Comparison of ENCODE assay signal across 15 cellular contexts in genomic region chr11:113579292-113579940, GRCh38.
DNase-seq lines count a peak whose midpoint lies in the region; ATAC-seq and TF ChIP-seq lines count a peak whose summit lies in the region.
"Had no signal": no experiment of that assay in that cellular context is flagged by ENCODE, and none has a peak within 500 bp of the region (broad histone marks: within the 10 kb centered on the region; RNA-seq: fewer than 3 reads in every experiment).

No MANE protein-coding gene starts in this region.

- peaks cover 6% of the 10 kb centered on the region for H3K27me3 Mint-ChIP-seq in endothelial cell (ENCODE audit: unreplicated experiment)

- H3K9me3 Mint-ChIP-seq in endothelial cell (ENCODE audit: unreplicated experiment) = no peaks in the 10 kb centered on the region
- H3K9me3 Mint-ChIP-seq: H9 had no signal

- H3K9me3 ChIP-seq in gastrocnemius medialis = no peaks in the 10 kb centered on the region

- intact Hi-C loops in head of caudate nucleus (cut with DNase I) (no loop called here), gastrocnemius medialis (cut with DNase I; ENCODE audit: low total_unique reads) (no loop called here)

- H3K27me3 ChIP-seq in gastrocnemius medialis = no peaks in the 10 kb centered on the region

- peaks cover 0 to 5% of the 10 kb centered on the region in 2 donors for H3K4me1 ChIP-seq in gastrocnemius medialis

- H3K4me1 Mint-ChIP-seq in endothelial cell (ENCODE audit: unreplicated experiment) = peaks cover 32% of the 10 kb centered on the region
- H3K4me1 Mint-ChIP-seq: CD14-positive monocyte had no signal

- ATAC-seq in gastrocnemius medialis (peak; percentile 34 to 47), HG03139 (IDR thresholded peaks at IDR 0.05; ENCODE audit: unreplicated experiment) (no peak)
- ATAC-seq: Right ventricle myocardium inferior had no signal

- H3K36me3 ChIP-seq in gastrocnemius medialis = no peaks in the 10 kb centered on the region

- no peak overlapping the region for H3K27ac Mint-ChIP-seq in endothelial cell (ENCODE audit: unreplicated experiment)
- H3K27ac Mint-ChIP-seq: CD14-positive monocyte had no signal

- in situ Hi-C loops in gastrocnemius medialis (cut with MboI; ENCODE audit: low sequenced_read_pairs in 4 of 4) = no loop called here

- DNase-seq in NCI-H146 (lab: John Stamatoyannopoulos, UW) = peak; percentile 32
- DNase-seq in NCI-H146 treated with DMSO at 0.1 percent for 48 hours (lab: John Stamatoyannopoulos, UW; ENCODE audit: unreplicated experiment) = no peak
- peak; percentile 51 for DNase-seq in astrocyte of the hippocampus (ENCODE audit: low read depth, low spot score)
- peak in 29 of 42 donors; percentile 20 to 81 (median 52) for DNase-seq in head of caudate nucleus
- DNase-seq in gastrocnemius medialis = no peak
- DNase-seq in endothelial cell (ENCODE audit: low spot score) = no peak
- DNase-seq in NCI-H82 (lab: John Stamatoyannopoulos, UW) = no peak
- DNase-seq: H9, MV-4-11, NCI-H1436 had no signal

- H3K4me3 ChIP-seq in gastrocnemius medialis = no peak overlapping the region

- H3K27ac ChIP-seq in gastrocnemius medialis = no peak overlapping the region
- H3K27ac ChIP-seq: 22Rv1, KMS-11 had no signal

- no peak overlapping the region for H3K4me3 Mint-ChIP-seq in endothelial cell (ENCODE audit: unreplicated experiment)
- H3K4me3 Mint-ChIP-seq: CD14-positive monocyte had no signal

- TF ChIP-seq POLR2A in gastrocnemius medialis (IDR thresholded peaks at IDR 0.05) = no peak

- no peaks in the 10 kb centered on the region for H3K36me3 Mint-ChIP-seq in endothelial cell (ENCODE audit: low read depth, unreplicated experiment)
- H3K36me3 Mint-ChIP-seq: CD14-positive monocyte had no signal

- no peak for TF ChIP-seq CTCF in gastrocnemius medialis (IDR thresholded peaks at IDR 0.05 in 4 of 5, conservative IDR thresholded peaks at IDR 0.05 in 1 of 5)
- no peak for TF ChIP-seq CTCF in endothelial cell (IDR thresholded peaks at IDR 0.05; ENCODE audit: unreplicated experiment)

Comparison
In these comparisons a context has a peak if more than half of its experiments do, and no peak if none do; other contexts are left out.
1. DNase-seq: peak in NCI-H146 (single experiment), astrocyte of the hippocampus (single experiment) and head of caudate nucleus (29 of 42); none in NCI-H146 treated with DMSO at 0.1 percent for 48 hours (single experiment), gastrocnemius medialis (0 of 2), endothelial cell (single experiment) and NCI-H82 (single experiment).